Comparison of ENCODE assay signal across 35 cellular contexts in the genomic region with DNA sequence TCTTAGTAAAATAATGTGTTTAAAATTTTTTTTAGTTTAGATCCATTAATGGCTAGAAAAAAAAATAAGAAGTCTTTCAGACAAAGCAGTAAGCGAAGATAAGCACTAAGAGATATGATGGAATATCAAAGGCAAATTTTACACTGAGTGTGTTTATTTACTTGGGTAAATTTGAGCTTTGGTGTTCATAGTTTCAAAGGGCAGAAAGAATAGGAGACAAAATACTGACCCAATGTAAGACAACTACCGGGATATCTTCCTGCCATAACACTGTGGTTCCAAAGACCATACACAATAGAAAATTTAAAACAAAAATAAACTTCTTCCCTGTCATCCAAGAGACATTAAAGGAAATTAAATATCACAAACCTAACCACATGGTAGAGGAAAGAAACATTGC. TPM values are rescaled to one million over a fixed set of nuclear protein-coding genes. Genes with fewer than 3 reads are reported as not detected.
"Had no signal": no experiment of that assay in that cellular context is flagged by ENCODE, and none has a peak within 500 bp of the region (broad histone marks: within the 10 kb centered on the region; RNA-seq: fewer than 3 reads in every experiment).

No MANE protein-coding gene starts in this region.

- DNase-seq: Karpas-422, Kasumi-1, MG63, MM.1S, MV-4-11, NCI-H1048, NCI-H1092, NCI-H1092 treated with DMSO at 0.1 percent for 48 hours, NCI-H1105, NCI-H1105 treated with DMSO at 0.1 percent for 48 hours, NCI-H1417, NCI-H1417 treated with DMSO at 0.1 percent for 48 hours, NCI-H1436, NCI-H1436 treated with DMSO at 0.1 percent for 48 hours, NCI-H146, NCI-H1694, NCI-H1694 treated with DMSO at 0.1 percent for 48 hours, NCI-H187, NCI-H187 treated with DMSO at 0.1 percent for 48 hours, NCI-H1930, NCI-H2029, NCI-H2029 treated with DMSO at 0.1 percent for 48 hours, NCI-H2081, NCI-H2081 treated with DMSO at 0.1 percent for 48 hours, NCI-H2107, NCI-H2171, NCI-H2171 treated with DMSO at 0.1 percent for 48 hours, NCI-H2227 treated with DMSO at 0.1 percent for 48 hours, NCI-H226, NCI-H345, NCI-H446, NCI-H446 treated with DMSO at 0.1 percent for 48 hours, NCI-H510A had no signal

RNA-seq across cellular contexts. Expression of gene TP63, which starts 25.5 kb away (rescaled TPM):
- total RNA-seq: M059J, NCI-H460 had no signal
